ENCODE assay signal across 1 cellular context in genomic region chr5:179805070-179805528, GRCh38.
TF ChIP-seq lines count a peak whose summit lies in the region.

No MANE protein-coding gene starts in this region.

TF ChIP-seq in GM23338, 12 proteins besides CTCF, POLR2A, EP300 and RAD21 (continued from another document):
- TF ChIP-seq ZNF462 (CRISPR knock-in tag; IDR thresholded peaks at IDR 0.05): no peak
- TF ChIP-seq STAT1 (IDR thresholded peaks at IDR 0.05; ENCODE audit: unreplicated experiment): no peak
- no peak for TF ChIP-seq ETS1 (IDR thresholded peaks at IDR 0.05)
